24 cellular contexts compared by ENCODE assay signal in genomic region chr7:298375-298702, GRCh38. TPM values are rescaled to one million over a fixed set of nuclear protein-coding genes. Genes with fewer than 3 reads are reported as not detected.
DNase-seq lines count a peak whose midpoint lies in the region; TF ChIP-seq lines count a peak whose summit lies in the region.
"Had no signal": no experiment of that assay in that cellular context is flagged by ENCODE, and none has a peak within 500 bp of the region (broad histone marks: within the 10 kb centered on the region; RNA-seq: fewer than 3 reads in every experiment).

No MANE protein-coding gene starts in this region.

- TF ChIP-seq POLR2A in sigmoid colon (IDR thresholded peaks at IDR 0.05), result no peak

- no peak overlapping the region for H3K14ac ChIP-seq in neuronal stem cell (ENCODE audit: low read length)

- H3K36me3 Mint-ChIP-seq in endodermal cell (ENCODE audit: low read depth), result no peaks in the 10 kb centered on the region
- H3K36me3 Mint-ChIP-seq in type B pancreatic cell, result no peaks in the 10 kb centered on the region
- H3K36me3 Mint-ChIP-seq: CD8-positive, alpha-beta T cell had no signal

- no peak overlapping the region for H3K27ac ChIP-seq in endodermal cell (ENCODE audit: low read depth, low read length)
- H3K27ac ChIP-seq in neuronal stem cell (replicated peaks; ENCODE audit: low read length), result no peak overlapping the region
- H3K27ac ChIP-seq in sigmoid colon, result no peak overlapping the region
- H3K27ac ChIP-seq: 22Rv1, A549, BLaER1, GM23248 had no signal

- no peak for TF ChIP-seq CTCF in endodermal cell (conservative IDR thresholded peaks at IDR 0.05)
- no peak for TF ChIP-seq CTCF in type B pancreatic cell (conservative IDR thresholded peaks at IDR 0.05)
- no peak for TF ChIP-seq CTCF in BE2C (IDR thresholded peaks at IDR 0.05; ENCODE audit: low read depth, low read length)
- TF ChIP-seq CTCF in sigmoid colon (IDR thresholded peaks at IDR 0.05), result no peak

- H3K9ac ChIP-seq in endodermal cell (ENCODE audit: extremely low read depth, low read length, poor library complexity, severe bottlenecking), result no peak overlapping the region
- H3K9ac ChIP-seq in neuronal stem cell (ENCODE audit: low read depth, low read length, poor library complexity), result no peak overlapping the region
- H3K9ac ChIP-seq: BLaER1, GM23248 had no signal

- H3K27me3 Mint-ChIP-seq in endodermal cell (ENCODE audit: insufficient read depth), result peaks cover 13% of the 10 kb centered on the region
- H3K27me3 Mint-ChIP-seq in type B pancreatic cell, result peaks cover 19% of the 10 kb centered on the region

- no peak overlapping the region for H4K91ac ChIP-seq in neuronal stem cell (ENCODE audit: low read depth, low read length, poor library complexity)

- H3K18ac ChIP-seq in neuronal stem cell (ENCODE audit: low read length), result peak overlapping the region; percentile 58

- H3K4me3 ChIP-seq in endodermal cell (ENCODE audit: low read length), result no peak overlapping the region
- H3K4me3 ChIP-seq in neuronal stem cell (ENCODE audit: low read length in 2 of 2), result no peak overlapping the region
- H3K4me3 ChIP-seq in BE2C (ENCODE audit: low read depth, low read length), result no peak overlapping the region
- no peak overlapping the region for H3K4me3 ChIP-seq in sigmoid colon
- H3K4me3 ChIP-seq: A549, BLaER1, GM12878, GM23248 had no signal

- no peak overlapping the region for H3K4me2 ChIP-seq in neuronal stem cell (ENCODE audit: insufficient read depth, low read length, poor library complexity, severe bottlenecking)
- H3K4me2 ChIP-seq: A549, BLaER1 had no signal

- no peak overlapping the region for H4K8ac ChIP-seq in neuronal stem cell (ENCODE audit: low read depth, low read length)

- no peak overlapping the region for H2BK5ac ChIP-seq in neuronal stem cell (ENCODE audit: low read length)

- H3K23ac ChIP-seq in neuronal stem cell (ENCODE audit: low read depth, low read length, poor library complexity), result no peak overlapping the region

- H3K36me3 ChIP-seq in endodermal cell (ENCODE audit: control insufficient read depth, insufficient read depth, low read length) (no peaks in the 10 kb centered on the region), neuronal stem cell (replicated peaks in 1 of 2; ENCODE audit: control insufficient read depth in 2 of 2, insufficient read depth in 2 of 2, low read length in 2 of 2) (no peaks in the 10 kb centered on the region), BE2C (no peaks in the 10 kb centered on the region), sigmoid colon (no peaks in the 10 kb centered on the region)
- H3K36me3 ChIP-seq: BLaER1 had no signal

- H2AFZ ChIP-seq in neuronal stem cell (ENCODE audit: low read length), result no peak overlapping the region
- H2AFZ ChIP-seq: GM23248 had no signal

- H3K4me1 ChIP-seq in endodermal cell (ENCODE audit: control insufficient read depth, insufficient read depth, low read length), result no peaks in the 10 kb centered on the region
- H3K4me1 ChIP-seq in neuronal stem cell (ENCODE audit: control insufficient read depth in 2 of 2, insufficient read depth in 1 of 2, low read depth in 1 of 2, low read length in 2 of 2), result peaks cover 0 to 3% of the 10 kb centered on the region in 2 donors
- H3K4me1 ChIP-seq in BE2C, result no peaks in the 10 kb centered on the region
- H3K4me1 ChIP-seq in sigmoid colon, result no peaks in the 10 kb centered on the region
- H3K4me1 ChIP-seq: A549 had no signal

- H3K4me3 Mint-ChIP-seq in endodermal cell, result no peak overlapping the region
- no peak overlapping the region for H3K4me3 Mint-ChIP-seq in type B pancreatic cell
- H3K4me3 Mint-ChIP-seq: CD8-positive, alpha-beta T cell had no signal

- H3K27ac Mint-ChIP-seq in endodermal cell (no peak overlapping the region), type B pancreatic cell (no peak overlapping the region)
- H3K27ac Mint-ChIP-seq: CD8-positive, alpha-beta T cell had no signal

- H3K4ac ChIP-seq in neuronal stem cell (ENCODE audit: low read length), result no peak overlapping the region

- intact Hi-C loops in sigmoid colon (cut with DNase I), result no loop called here

- H3K27me3 ChIP-seq in endodermal cell (ENCODE audit: control insufficient read depth, insufficient read depth, low read length, poor library complexity, severe bottlenecking), result peaks cover 3% of the 10 kb centered on the region
- peaks cover 0 to 21% (median 0%) of the 10 kb centered on the region in 3 experiments for H3K27me3 ChIP-seq in neuronal stem cell (ENCODE audit: control insufficient read depth in 3 of 3, insufficient read depth in 3 of 3, low read depth in 1 of 3, low read length in 3 of 3)
- H3K27me3 ChIP-seq in BE2C, result peaks cover 8% of the 10 kb centered on the region
- H3K27me3 ChIP-seq in sigmoid colon, result peaks cover 9 to 27% (median 12%) of the 10 kb centered on the region in 3 donors
- H3K27me3 ChIP-seq: BLaER1 had no signal

- no peaks in the 10 kb centered on the region for H3K4me1 Mint-ChIP-seq in endodermal cell
- peaks cover 3% of the 10 kb centered on the region for H3K4me1 Mint-ChIP-seq in type B pancreatic cell (ENCODE audit: unreplicated experiment)

- no peak for TF ChIP-seq EP300 in sigmoid colon (IDR thresholded peaks at IDR 0.05)

- 84 to 88% methylated on average over 10 to 15 of the region's 15 CpGs for WGBS in endodermal cell (ENCODE audit: insufficient coverage in 1 of 2, insufficient read length in 1 of 2), 2 experiments
- no CpG with 5 or more reads among the region's 15 CpGs for WGBS in neuronal stem cell (ENCODE audit: extremely low coverage in 2 of 2, insufficient read length in 2 of 2, insufficient replicate concordance in 1 of 2), 2 donors
- 81 to 89% methylated on average over 15 of the region's 15 CpGs for WGBS in sigmoid colon, 2 donors

- H3K79me1 ChIP-seq in neuronal stem cell (ENCODE audit: low read depth, low read length), result no peaks in the 10 kb centered on the region

- H2BK120ac ChIP-seq in neuronal stem cell (ENCODE audit: low read depth, low read length), result no peak overlapping the region

- H2BK15ac ChIP-seq in neuronal stem cell (ENCODE audit: low read length), result no peak overlapping the region

- no peak overlapping the region for H2BK12ac ChIP-seq in neuronal stem cell (ENCODE audit: low read length)

- H3K9me3 ChIP-seq in endodermal cell (ENCODE audit: control insufficient read depth, low read length) (no peaks in the 10 kb centered on the region), neuronal stem cell (replicated peaks in 1 of 2; ENCODE audit: control insufficient read depth in 2 of 2, insufficient read depth in 1 of 2, low read depth in 1 of 2, low read length in 2 of 2) (peaks cover 0 to 3% of the 10 kb centered on the region in 2 donors), BE2C (no peaks in the 10 kb centered on the region; the same call in 1 of the 2 replicates), sigmoid colon (no peaks in the 10 kb centered on the region)
- H3K9me3 ChIP-seq: A549, BLaER1 had no signal

- no peak overlapping the region for H2AK5ac ChIP-seq in neuronal stem cell (ENCODE audit: low read depth, low read length)

- DNase-seq in activated effector memory CD4-positive, alpha-beta T cell treated with anti-CD3 and anti-CD28 coated beads, Interleukin-2, amount 50 U/mL, for 16 hours, result peak; percentile 46
- no peak for DNase-seq in activated effector memory CD4-positive, alpha-beta T cell treated with Interleukin-2 at 50 U/mL for 16 hours
- DNase-seq in endodermal cell, result peak; percentile 43
- no peak for DNase-seq in neuronal stem cell (ENCODE audit: low spot score)
- DNase-seq in type B pancreatic cell (ENCODE audit: extremely low spot score, unreplicated experiment), result peak; percentile 68
- no peak for DNase-seq in BE2C
- DNase-seq in sigmoid colon, result no peak
- no peak for DNase-seq in NCI-H1092 treated with DMSO at 0.1 percent for 48 hours (lab: John Stamatoyannopoulos, UW)
- DNase-seq: AML-193; Calu3; CD8-positive, alpha-beta T cell; DMS 273 treated with DMSO at 0.1 percent for 48 hours; DMS53; DND-41; EL; GM23248; HCEC 1CT had no signal

- H3K9me3 Mint-ChIP-seq in endodermal cell (no peaks in the 10 kb centered on the region), type B pancreatic cell (no peaks in the 10 kb centered on the region)
- H3K9me3 Mint-ChIP-seq: CD8-positive, alpha-beta T cell had no signal

RNA-seq across cellular contexts. Expression of gene FOXL3, which starts 8.4 kb away (rescaled TPM):
- total RNA-seq in endodermal cell, result not detected
- polyA plus RNA-seq in endodermal cell (2013, experiment 1 of 2), result not detected
- not detected for polyA plus RNA-seq in endodermal cell (2013, experiment 2 of 2)
- polyA plus RNA-seq in neuronal stem cell (2013, experiment 1 of 2), result not detected
- not detected for polyA plus RNA-seq in neuronal stem cell (2013, experiment 2 of 2)
- not detected in 2 replicates for total RNA-seq in type B pancreatic cell (ENCODE audit: low replicate concordance)
- not detected for polyA plus RNA-seq in BE2C (2012; ENCODE audit: insufficient read depth, insufficient read length, low read depth)
- not detected for total RNA-seq in sigmoid colon
- not detected for polyA plus RNA-seq in sigmoid colon
- total RNA-seq: Calu3; CD8-positive, alpha-beta T cell; G401; GM12878; GM23248; H4; HT-29 had no signal
- polyA plus RNA-seq: A549, GM12878, GM23248 had no signal

Comparison
In these comparisons a context has a peak if more than half of its experiments do, and no peak if none do; other contexts are left out.
1. DNase-seq: peak in activated effector memory CD4-positive, alpha-beta T cell treated with anti-CD3 and anti-CD28 coated beads, Interleukin-2, amount 50 U/mL, for 16 hours (single experiment), endodermal cell (single experiment) and type B pancreatic cell (single experiment); none in activated effector memory CD4-positive, alpha-beta T cell treated with Interleukin-2 at 50 U/mL for 16 hours (single experiment), neuronal stem cell (single experiment), BE2C (single experiment), sigmoid colon (single experiment) and NCI-H1092 treated with DMSO at 0.1 percent for 48 hours (single experiment).